19 cellular contexts compared by ENCODE assay signal in the genomic region with DNA sequence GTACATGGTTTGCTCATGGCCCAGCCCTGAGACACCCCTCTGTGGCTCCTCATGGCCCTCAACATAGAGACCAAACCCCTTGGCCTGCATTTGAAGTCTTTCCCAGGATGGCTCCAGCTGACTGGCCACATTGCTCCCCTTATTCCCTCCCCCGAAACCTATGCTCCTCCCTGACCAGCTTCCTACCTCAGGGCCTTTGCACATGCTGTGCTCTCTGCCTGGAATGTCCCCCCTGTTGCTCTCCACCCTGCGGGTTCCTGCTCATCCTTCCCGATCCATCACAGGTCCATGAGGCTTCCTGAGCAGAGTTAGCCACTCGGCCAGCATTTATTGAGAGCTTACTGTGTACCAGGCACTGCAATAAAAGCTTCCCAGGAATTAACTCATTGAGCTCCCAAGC.
"Had no signal": no experiment of that assay in that cellular context is flagged by ENCODE, and none has a peak within 500 bp of the region (broad histone marks: within the 10 kb centered on the region; RNA-seq: fewer than 3 reads in every experiment).

No MANE protein-coding gene starts in this region.

- H3K4me3 Mint-ChIP-seq: activated CD4-positive, alpha-beta T cell treated with anti-CD3 and anti-CD28 coated beads for 36 hours; activated CD8-positive, alpha-beta T cell treated with anti-CD3 and anti-CD28 coated beads for 36 hours; memory B cell; natural killer cell treated with Interleukin-12 subunit alpha and Interleukin-12 subunit beta and Interleukin-15 and Interleukin-18, amount 100 ng/mL, for 72 hours had no signal

- H3K36me3 ChIP-seq: left lung, right lobe of liver, spleen, upper lobe of right lung had no signal

- H3K4me3 ChIP-seq: left lung, right lobe of liver, spleen, upper lobe of right lung had no signal

- ATAC-seq: activated CD8-positive, alpha-beta T cell treated with anti-CD3 and anti-CD28 coated beads for 36 hours; natural killer cell treated with Interleukin-12 subunit alpha and Interleukin-12 subunit beta and Interleukin-15 and Interleukin-18, amount 100 ng/mL, for 72 hours; stimulated activated naive CD8-positive, alpha-beta T cell treated with anti-CD3 and anti-CD28 coated beads, Interleukin-15, amount 100 ng/mL, for 72 hours; T-cell; upper lobe of right lung had no signal

- H3K9me3 ChIP-seq: left lung, right lobe of liver, SK-N-SH, spleen, upper lobe of right lung had no signal

- H3K9me3 Mint-ChIP-seq: activated CD8-positive, alpha-beta T cell treated with anti-CD3 and anti-CD28 coated beads for 36 hours; natural killer cell treated with Interleukin-12 subunit alpha and Interleukin-12 subunit beta and Interleukin-15 and Interleukin-18, amount 100 ng/mL, for 72 hours; stimulated activated naive CD8-positive, alpha-beta T cell treated with anti-CD3 and anti-CD28 coated beads, Interleukin-15, amount 100 ng/mL, for 72 hours; T-cell had no signal

- H3K27me3 Mint-ChIP-seq: activated CD4-positive, alpha-beta T cell treated with anti-CD3 and anti-CD28 coated beads for 36 hours; activated CD8-positive, alpha-beta T cell treated with anti-CD3 and anti-CD28 coated beads for 36 hours; progenitor cell of endocrine pancreas; stimulated activated naive CD8-positive, alpha-beta T cell treated with anti-CD3 and anti-CD28 coated beads, Interleukin-15, amount 100 ng/mL, for 72 hours had no signal

- DNase-seq: activated CD4-positive, alpha-beta T cell treated with anti-CD3 and anti-CD28 coated beads for 36 hours; activated CD8-positive, alpha-beta T cell treated with anti-CD3 and anti-CD28 coated beads for 36 hours; activated T-cell treated with anti-CD3 and anti-CD28 coated beads, Interleukin-2, amount 50 U/mL, for 48 hours; anterior cingulate cortex; islet precursor cell; right lobe of liver; SK-N-SH; spleen; stimulated activated CD4-positive, alpha-beta T cell treated with anti-CD3 and anti-CD28 coated beads, Interleukin-1b, Interleukin-23, amount 100 ng/mL, for 48 hours; stimulated activated naive CD8-positive, alpha-beta T cell treated with anti-CD3 and anti-CD28 coated beads, Interleukin-15, amount 100 ng/mL, for 72 hours; T-cell; T1000; upper lobe of right lung had no signal

- FAIRE-seq: frontal cortex had no signal

- H3K4me2 ChIP-seq: SK-N-SH had no signal

- H3K27ac ChIP-seq: epithelial cell of prostate, left lung, right lobe of liver, upper lobe of right lung had no signal

- H3K36me3 Mint-ChIP-seq: memory B cell; natural killer cell treated with Interleukin-12 subunit alpha and Interleukin-12 subunit beta and Interleukin-15 and Interleukin-18, amount 100 ng/mL, for 72 hours had no signal

- H3K27me3 ChIP-seq: left lung, right lobe of liver, spleen, upper lobe of right lung had no signal

- H3K27ac Mint-ChIP-seq: activated CD4-positive, alpha-beta T cell treated with anti-CD3 and anti-CD28 coated beads for 36 hours; activated CD8-positive, alpha-beta T cell treated with anti-CD3 and anti-CD28 coated beads for 36 hours; memory B cell; natural killer cell treated with Interleukin-12 subunit alpha and Interleukin-12 subunit beta and Interleukin-15 and Interleukin-18, amount 100 ng/mL, for 72 hours; progenitor cell of endocrine pancreas; stimulated activated naive CD8-positive, alpha-beta T cell treated with anti-CD3 and anti-CD28 coated beads, Interleukin-15, amount 100 ng/mL, for 72 hours had no signal

- H3K9ac ChIP-seq: SK-N-SH had no signal
